15 cellular contexts compared by ENCODE assay signal in genomic region chr10:11794566-11794965, GRCh38.
"Had no signal": no experiment of that assay in that cellular context is flagged by ENCODE, and none has a peak within 500 bp of the region (broad histone marks: within the 10 kb centered on the region; RNA-seq: fewer than 3 reads in every experiment).

No MANE protein-coding gene starts in this region.

- H3K4me3 ChIP-seq: left ventricle myocardium inferior, testis had no signal

- H3K4me1 ChIP-seq: testis had no signal

- H3K27me3 ChIP-seq: brain microvascular endothelial cell, testis had no signal

- ATAC-seq: activated T-cell treated with anti-CD3 and anti-CD28 coated beads, Interleukin-2, amount 50 U/mL, for 4 hours; effector memory CD8-positive, alpha-beta T cell; T-helper 17 cell had no signal

- H3K9me3 ChIP-seq: left ventricle myocardium inferior, testis had no signal

- H3K4me3 Mint-ChIP-seq: activated naive CD8-positive, alpha-beta T cell; activated T-cell treated with anti-CD3 and anti-CD28 coated beads, Interleukin-2, amount 50 U/mL, for 4 hours; dendritic cell treated with granulocyte-macrophage colony-stimulating factor and Interleukin-4, amounts not matched to agents 40 ng/mL and 50 ng/mL, for 4 days; effector memory CD8-positive, alpha-beta T cell; neural crest cell; stimulated activated naive CD8-positive, alpha-beta T cell treated with anti-CD3 and anti-CD28 coated beads, Interleukin-15, Interleukin-2, amounts not matched to agents 100 ng/mL and 50 ng/mL, for 24 hours; T-helper 17 cell had no signal

- H3K9me3 Mint-ChIP-seq: dendritic cell treated with granulocyte-macrophage colony-stimulating factor and Interleukin-4, amounts not matched to agents 40 ng/mL and 50 ng/mL, for 4 days; effector memory CD8-positive, alpha-beta T cell had no signal

- H3K27me3 Mint-ChIP-seq: activated naive CD8-positive, alpha-beta T cell had no signal

- H3K36me3 ChIP-seq: brain microvascular endothelial cell, left ventricle myocardium inferior had no signal

- H3K27ac ChIP-seq: brain microvascular endothelial cell, left ventricle myocardium inferior, testis had no signal

- H3K36me3 Mint-ChIP-seq: activated naive CD8-positive, alpha-beta T cell had no signal

- H3K27ac Mint-ChIP-seq: activated naive CD8-positive, alpha-beta T cell; dendritic cell treated with granulocyte-macrophage colony-stimulating factor and Interleukin-4, amounts not matched to agents 40 ng/mL and 50 ng/mL, for 4 days; effector memory CD8-positive, alpha-beta T cell; T-helper 17 cell had no signal

- DNase-seq: activated CD4-positive, alpha-beta T cell treated with anti-CD3 and anti-CD28 coated beads, Interleukin-2, amount 50 U/mL, for 48 hours; activated CD4-positive, CD25-positive, alpha-beta regulatory T cell; activated gamma-delta T cell; activated T-cell treated with anti-CD3 and anti-CD28 coated beads, Interleukin-2, amount 50 U/mL, for 4 hours; effector memory CD8-positive, alpha-beta T cell; left ventricle myocardium inferior; stimulated activated CD4-positive, alpha-beta T cell treated with anti-CD3 and anti-CD28 coated beads, Interleukin-15, amount 100 ng/mL, for 24 hours; stimulated activated CD4-positive, alpha-beta T cell treated with anti-CD3 and anti-CD28 coated beads, Interleukin-4, amount 100 ng/mL, for 24 hours; T-helper 17 cell; testis had no signal
